28 cellular contexts compared by ENCODE assay signal in genomic region chr4:37370052-37370451, GRCh38.
"Had no signal": no experiment of that assay in that cellular context is flagged by ENCODE, and none has a peak within 500 bp of the region (broad histone marks: within the 10 kb centered on the region; RNA-seq: fewer than 3 reads in every experiment).

No MANE protein-coding gene starts in this region.

- FAIRE-seq: endometrium, endothelial cell of umbilical vein, frontal cortex had no signal

- H3K27ac ChIP-seq: colonic mucosa, coronary artery, dorsolateral prefrontal cortex, epithelial cell of prostate, esophagus muscularis mucosa, esophagus squamous epithelium, foreskin keratinocyte, gastrocnemius medialis, gastroesophageal sphincter, heart left ventricle, heart right ventricle, hepatocyte had no signal

- H3K4me1 ChIP-seq: colonic mucosa, esophagus muscularis mucosa, esophagus squamous epithelium, gastrocnemius medialis, gastroesophageal sphincter, heart left ventricle, heart right ventricle had no signal

- H3K27me3 ChIP-seq: colonic mucosa, dorsolateral prefrontal cortex, esophagus muscularis mucosa, gastrocnemius medialis, gastroesophageal sphincter had no signal

- H3K4me2 ChIP-seq: hepatocyte had no signal

- H3K79me2 ChIP-seq: hepatocyte had no signal

- DNase-seq: colonic mucosa; cortex of kidney; dermis blood vessel endothelial cell; dorsolateral prefrontal cortex; effector CD4-positive, alpha-beta T cell; effector CD8-positive, alpha-beta T cell; effector memory CD4-positive, alpha-beta T cell; effector memory CD8-positive, alpha-beta T cell; endodermal cell; erythroblast; esophagus squamous epithelium; foreskin fibroblast; foreskin keratinocyte; foreskin melanocyte; gastrocnemius medialis; glutamatergic neuron; head of caudate nucleus; heart left ventricle; heart right ventricle had no signal

- H2AFZ ChIP-seq: hepatocyte had no signal

- H3K4me3 ChIP-seq: colonic mucosa, coronary artery, dorsolateral prefrontal cortex, esophagus muscularis mucosa, esophagus squamous epithelium, gastrocnemius medialis, gastroesophageal sphincter, heart left ventricle, heart right ventricle, hepatocyte had no signal

- H3K36me3 ChIP-seq: colonic mucosa, esophagus muscularis mucosa, esophagus squamous epithelium, gastrocnemius medialis, gastroesophageal sphincter, heart left ventricle, heart right ventricle had no signal

- H3K9me3 ChIP-seq: colonic mucosa, esophagus muscularis mucosa, esophagus squamous epithelium, gastrocnemius medialis, gastroesophageal sphincter, heart left ventricle, heart right ventricle had no signal

- ATAC-seq: effector memory CD8-positive, alpha-beta T cell; esophagus mucosa; foreskin keratinocyte; gastrocnemius medialis; gastroesophageal sphincter; heart left ventricle; heart right ventricle had no signal
